In the genomic region with DNA sequence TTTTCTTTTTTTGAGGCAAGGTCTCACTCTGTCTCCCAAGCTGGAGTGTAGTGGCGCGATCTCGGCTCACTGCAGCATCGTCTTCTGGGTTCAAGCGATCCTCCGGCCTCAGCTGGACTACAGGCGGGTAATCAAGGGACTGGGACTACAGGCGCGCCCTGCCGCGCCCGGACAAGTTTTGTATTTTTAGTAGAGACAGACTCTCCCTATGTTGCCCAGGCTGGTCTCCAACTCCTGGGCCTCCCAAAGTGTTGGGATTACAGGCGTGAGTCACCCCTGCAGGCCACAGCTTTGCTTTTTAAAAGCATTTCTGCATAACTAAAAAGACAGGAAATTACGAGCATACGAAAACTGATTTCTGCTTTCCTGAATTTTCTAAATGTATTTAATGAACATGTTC, we compare ENCODE assay signal across 8 cellular contexts. TPM values are rescaled to one million over a fixed set of nuclear protein-coding genes. Genes with fewer than 3 reads are reported as not detected.
DNase-seq lines count a peak whose midpoint lies in the region; ATAC-seq and TF ChIP-seq lines count a peak whose summit lies in the region.

No MANE protein-coding gene starts in this region.

- H3K4me1 ChIP-seq in iPS-15b (ENCODE audit: control insufficient read depth, insufficient read depth, low read length), result peaks cover 29% of the 10 kb centered on the region
- peaks cover 0 to 17% (median 3%) of the 10 kb centered on the region in 4 donors for H3K4me1 ChIP-seq in tibial nerve

- no peak overlapping the region for H3K27ac Mint-ChIP-seq in activated T-cell treated with anti-CD3 and anti-CD28 coated beads, Interleukin-2, amount 50 U/mL, for 24 hours
- H3K27ac Mint-ChIP-seq in activated T-helper 1 cell treated with anti-CD3 and anti-CD28 coated beads, Interleukin-12 subunit alpha, Interleukin-12 subunit beta, Interleukin-2, Interleukin-4 antibody, amounts not matched to agents 30 ng/mL and 10 ng/mL and 1 ng/mL, durations not matched to agents 14 hours and 24 hours and 36 hours, result no peak overlapping the region

- intact Hi-C loops in activated T-helper 1 cell treated with anti-CD3 and anti-CD28 coated beads, Interleukin-12 subunit alpha, Interleukin-12 subunit beta, Interleukin-2, Interleukin-4 antibody, amounts not matched to agents 30 ng/mL and 10 ng/mL and 1 ng/mL, durations not matched to agents 14 hours and 24 hours and 36 hours (cut with micrococcal nuclease), result loop anchor here (1.0 kb wide), 1 partner anchor 29 kb away; no protein-coding TSS in a partner anchor

- H3K4me3 Mint-ChIP-seq in activated T-cell treated with anti-CD3 and anti-CD28 coated beads, Interleukin-2, amount 50 U/mL, for 24 hours, result peak overlapping the region; percentile 81
- H3K4me3 Mint-ChIP-seq in activated T-helper 1 cell treated with anti-CD3 and anti-CD28 coated beads, Interleukin-12 subunit alpha, Interleukin-12 subunit beta, Interleukin-2, Interleukin-4 antibody, amounts not matched to agents 30 ng/mL and 10 ng/mL and 1 ng/mL, durations not matched to agents 14 hours and 24 hours and 36 hours, result peak overlapping the region; percentile 83

- peaks cover 38% of the 10 kb centered on the region for H3K4me1 Mint-ChIP-seq in activated T-cell treated with anti-CD3 and anti-CD28 coated beads, Interleukin-2, amount 50 U/mL, for 24 hours (ENCODE audit: low read depth)
- H3K4me1 Mint-ChIP-seq in activated T-helper 1 cell treated with anti-CD3 and anti-CD28 coated beads, Interleukin-12 subunit alpha, Interleukin-12 subunit beta, Interleukin-2, Interleukin-4 antibody, amounts not matched to agents 30 ng/mL and 10 ng/mL and 1 ng/mL, durations not matched to agents 14 hours and 24 hours and 36 hours (ENCODE audit: low read depth), result peaks cover 12% of the 10 kb centered on the region

- TF ChIP-seq POLR2A in tibial nerve (IDR thresholded peaks at IDR 0.05), result no peak

- H3K4me3 ChIP-seq in iPS-15b (ENCODE audit: low read depth, low read length) (peak overlapping the region; percentile 78), tibial nerve (peak overlapping the region in 3 of 4 donors; percentile 57 to 79 (median 75))

- DNase-seq in activated T-cell treated with anti-CD3 and anti-CD28 coated beads, Interleukin-2, amount 50 U/mL, for 24 hours, result no peak
- DNase-seq in activated T-cell treated with anti-CD3 and anti-CD28 coated beads for 4 hours (no peak), tibial nerve (ENCODE audit: low spot score in 2 of 2) (no peak), NCI-H1417 treated with DMSO at 0.1 percent for 48 hours (lab: John Stamatoyannopoulos, UW) (no peak), pons (ENCODE audit: low spot score) (no peak)
- no peak for DNase-seq in activated T-helper 1 cell treated with anti-CD3 and anti-CD28 coated beads, Interleukin-12 subunit alpha, Interleukin-12 subunit beta, Interleukin-2, Interleukin-4 antibody, amounts not matched to agents 30 ng/mL and 10 ng/mL and 1 ng/mL, durations not matched to agents 14 hours and 24 hours and 36 hours (ENCODE audit: low spot score)

- H3K9me3 ChIP-seq in iPS-15b (ENCODE audit: control insufficient read depth, insufficient read depth, low read length) (no peaks in the 10 kb centered on the region), tibial nerve (no peaks in the 10 kb centered on the region)

- H3K27me3 ChIP-seq in iPS-15b (ENCODE audit: control insufficient read depth, insufficient read depth, low read length), result no peaks in the 10 kb centered on the region
- H3K27me3 ChIP-seq in tibial nerve, result no peaks in the 10 kb centered on the region

- H3K9ac ChIP-seq in iPS-15b (ENCODE audit: low read depth, low read length), result peak overlapping the region; percentile 57

- no peaks in the 10 kb centered on the region for H3K36me3 Mint-ChIP-seq in activated T-cell treated with anti-CD3 and anti-CD28 coated beads, Interleukin-2, amount 50 U/mL, for 24 hours (ENCODE audit: low read depth)
- no peaks in the 10 kb centered on the region for H3K36me3 Mint-ChIP-seq in activated T-helper 1 cell treated with anti-CD3 and anti-CD28 coated beads, Interleukin-12 subunit alpha, Interleukin-12 subunit beta, Interleukin-2, Interleukin-4 antibody, amounts not matched to agents 30 ng/mL and 10 ng/mL and 1 ng/mL, durations not matched to agents 14 hours and 24 hours and 36 hours (ENCODE audit: low read depth)

- no peaks in the 10 kb centered on the region for H3K9me3 Mint-ChIP-seq in activated T-cell treated with anti-CD3 and anti-CD28 coated beads, Interleukin-2, amount 50 U/mL, for 24 hours
- H3K9me3 Mint-ChIP-seq in activated T-helper 1 cell treated with anti-CD3 and anti-CD28 coated beads, Interleukin-12 subunit alpha, Interleukin-12 subunit beta, Interleukin-2, Interleukin-4 antibody, amounts not matched to agents 30 ng/mL and 10 ng/mL and 1 ng/mL, durations not matched to agents 14 hours and 24 hours and 36 hours, result no peaks in the 10 kb centered on the region

- 79 to 85% methylated on average over 15 of the region's 15 CpGs for WGBS in tibial nerve, 2 donors

- TF ChIP-seq EP300 in tibial nerve (IDR thresholded peaks at IDR 0.05), result no peak

- peaks cover 47% of the 10 kb centered on the region for H3K27me3 Mint-ChIP-seq in activated T-cell treated with anti-CD3 and anti-CD28 coated beads, Interleukin-2, amount 50 U/mL, for 24 hours
- H3K27me3 Mint-ChIP-seq in activated T-helper 1 cell treated with anti-CD3 and anti-CD28 coated beads, Interleukin-12 subunit alpha, Interleukin-12 subunit beta, Interleukin-2, Interleukin-4 antibody, amounts not matched to agents 30 ng/mL and 10 ng/mL and 1 ng/mL, durations not matched to agents 14 hours and 24 hours and 36 hours (ENCODE audit: insufficient read depth), result peaks cover 22% of the 10 kb centered on the region

- ATAC-seq in HG03439 (IDR thresholded peaks at IDR 0.05; ENCODE audit: unreplicated experiment), result no peak

- TF ChIP-seq CTCF in tibial nerve (IDR thresholded peaks at IDR 0.05), result no peak

- peak overlapping the region in 2 of 4 donors; percentile 88 to 89 for H3K27ac ChIP-seq in tibial nerve

- H3K36me3 ChIP-seq in iPS-15b (ENCODE audit: control insufficient read depth, insufficient read depth, low read length) (no peaks in the 10 kb centered on the region), tibial nerve (no peaks in the 10 kb centered on the region)

RNA-seq across cellular contexts. Expression of a gene that starts 0.9 kb away (rescaled TPM):
- total RNA-seq in activated T-helper 1 cell treated with anti-CD3 and anti-CD28 coated beads, Interleukin-12 subunit alpha, Interleukin-12 subunit beta, Interleukin-2, Interleukin-4 antibody, amounts not matched to agents 30 ng/mL and 10 ng/mL and 1 ng/mL, durations not matched to agents 14 hours and 24 hours and 36 hours, result 2.2 and 2.5 TPM in 2 replicates
- total RNA-seq in tibial nerve, result 100 to 1,000 TPM in 2 of 4 donors, 10 to 100 TPM in 2; 81.4 to 109 (median 99.3) TPM

RNA-seq across cellular contexts. Expression of a gene that starts 28.0 kb away (rescaled TPM):
- 9.5 and 11.8 TPM in 2 replicates for total RNA-seq in activated T-helper 1 cell treated with anti-CD3 and anti-CD28 coated beads, Interleukin-12 subunit alpha, Interleukin-12 subunit beta, Interleukin-2, Interleukin-4 antibody, amounts not matched to agents 30 ng/mL and 10 ng/mL and 1 ng/mL, durations not matched to agents 14 hours and 24 hours and 36 hours
- total RNA-seq in tibial nerve, result 10 to 100 TPM; 18.6 to 30.2 (median 21.7) TPM

Comparison
In these comparisons a context has a peak if more than half of its experiments do, and no peak if none do; other contexts are left out.
1. RNA of a gene that starts 0.9 kb away (total RNA-seq): 81.4 to 109 TPM in tibial nerve; 2.2 to 2.5 TPM in activated T-helper 1 cell treated with anti-CD3 and anti-CD28 coated beads, Interleukin-12 subunit alpha, Interleukin-12 subunit beta, Interleukin-2, Interleukin-4 antibody, amounts not matched to agents 30 ng/mL and 10 ng/mL and 1 ng/mL, durations not matched to agents 14 hours and 24 hours and 36 hours; every median in the first group is over 10 times any median in the second.